In genomic region chr20:20690676-20691476, GRCh38 we compare ENCODE assay signal across 12 cellular contexts. TPM values are rescaled to one million over a fixed set of nuclear protein-coding genes. Genes with fewer than 3 reads are reported as not detected.
DNase-seq lines count a peak whose midpoint lies in the region; ATAC-seq and TF ChIP-seq lines count a peak whose summit lies in the region.
"Had no signal": no experiment of that assay in that cellular context is flagged by ENCODE, and none has a peak within 500 bp of the region (broad histone marks: within the 10 kb centered on the region; RNA-seq: fewer than 3 reads in every experiment).

No MANE protein-coding gene starts in this region.

- H3K27ac Mint-ChIP-seq in immature natural killer cell = no peak overlapping the region
- H3K27ac Mint-ChIP-seq: IgD-negative memory B cell had no signal

- H3K4me3 ChIP-seq in tibial artery = no peak overlapping the region
- H3K4me3 ChIP-seq: transverse colon had no signal

- peaks cover 6 to 17% of the 10 kb centered on the region in 2 donors for H3K4me1 Mint-ChIP-seq in immature natural killer cell

- intact Hi-C loops in tibial artery (cut with DNase I; ENCODE audit: low total_unique reads) = no loop called here

- no peak overlapping the region for H3K27ac ChIP-seq in tibial artery
- H3K27ac ChIP-seq: transverse colon had no signal

- H3K36me3 ChIP-seq in tibial artery = no peaks in the 10 kb centered on the region
- H3K36me3 ChIP-seq: transverse colon had no signal

- DNase-seq in AML-193 (lab: John Stamatoyannopoulos, UW) = peak; percentile 63 to 70
- DNase-seq in NOMO-1 treated with DMSO at 0.1 percent for 48 hours (lab: John Stamatoyannopoulos, UW; ENCODE audit: unreplicated experiment) = peak; percentile 86
- no peak for DNase-seq in DMS153 treated with DMSO at 0.1 percent for 48 hours (lab: John Stamatoyannopoulos, UW; ENCODE audit: unreplicated experiment)
- no peak for DNase-seq in NCI-H1930 (lab: John Stamatoyannopoulos, UW)
- no peak for DNase-seq in tibial artery
- DNase-seq in immature natural killer cell = no peak
- DNase-seq: foreskin melanocyte; stimulated activated CD4-positive, alpha-beta T cell treated with anti-CD3 and anti-CD28 coated beads, Interleukin-2, amount 100 ng/mL, for 48 hours; transverse colon had no signal

- no peaks in the 10 kb centered on the region for H3K27me3 Mint-ChIP-seq in immature natural killer cell (ENCODE audit: low read depth in 3 of 3)
- H3K27me3 Mint-ChIP-seq: IgD-negative memory B cell had no signal

- H3K4me1 ChIP-seq in tibial artery = no peaks in the 10 kb centered on the region

- H3K9me3 ChIP-seq in tibial artery = no peaks in the 10 kb centered on the region
- H3K9me3 ChIP-seq: transverse colon had no signal

- ATAC-seq in GM19351 (IDR thresholded peaks at IDR 0.05; ENCODE audit: unreplicated experiment) (peak; percentile 85), HG02943 (IDR thresholded peaks at IDR 0.05; ENCODE audit: low read depth, unreplicated experiment) (peak; percentile 64)

- H3K4me3 Mint-ChIP-seq in immature natural killer cell = no peak overlapping the region

- TF ChIP-seq CTCF in tibial artery (IDR thresholded peaks at IDR 0.05) = no peak

- H3K9me3 Mint-ChIP-seq in immature natural killer cell = no peaks in the 10 kb centered on the region
- H3K9me3 Mint-ChIP-seq: IgD-negative memory B cell had no signal

- no peaks in the 10 kb centered on the region for H3K36me3 Mint-ChIP-seq in immature natural killer cell

- no peaks in the 10 kb centered on the region for H3K27me3 ChIP-seq in tibial artery
- H3K27me3 ChIP-seq: transverse colon had no signal

RNA-seq across cellular contexts. Expression of gene RALGAPA2, which starts 21.6 kb away (rescaled TPM):
- polyA plus RNA-seq in immature natural killer cell = 1 to 10 TPM; 2.2 to 5.7 (median 2.3) TPM

Comparison
In these comparisons a context has a peak if more than half of its experiments do, and no peak if none do; other contexts are left out.
1. DNase-seq: peak in AML-193 (2 of 2) and NOMO-1 treated with DMSO at 0.1 percent for 48 hours (single experiment); none in DMS153 treated with DMSO at 0.1 percent for 48 hours (single experiment), NCI-H1930 (0 of 2), tibial artery (0 of 2) and immature natural killer cell (0 of 3).